8 cellular contexts compared by ENCODE assay signal in the genomic region with DNA sequence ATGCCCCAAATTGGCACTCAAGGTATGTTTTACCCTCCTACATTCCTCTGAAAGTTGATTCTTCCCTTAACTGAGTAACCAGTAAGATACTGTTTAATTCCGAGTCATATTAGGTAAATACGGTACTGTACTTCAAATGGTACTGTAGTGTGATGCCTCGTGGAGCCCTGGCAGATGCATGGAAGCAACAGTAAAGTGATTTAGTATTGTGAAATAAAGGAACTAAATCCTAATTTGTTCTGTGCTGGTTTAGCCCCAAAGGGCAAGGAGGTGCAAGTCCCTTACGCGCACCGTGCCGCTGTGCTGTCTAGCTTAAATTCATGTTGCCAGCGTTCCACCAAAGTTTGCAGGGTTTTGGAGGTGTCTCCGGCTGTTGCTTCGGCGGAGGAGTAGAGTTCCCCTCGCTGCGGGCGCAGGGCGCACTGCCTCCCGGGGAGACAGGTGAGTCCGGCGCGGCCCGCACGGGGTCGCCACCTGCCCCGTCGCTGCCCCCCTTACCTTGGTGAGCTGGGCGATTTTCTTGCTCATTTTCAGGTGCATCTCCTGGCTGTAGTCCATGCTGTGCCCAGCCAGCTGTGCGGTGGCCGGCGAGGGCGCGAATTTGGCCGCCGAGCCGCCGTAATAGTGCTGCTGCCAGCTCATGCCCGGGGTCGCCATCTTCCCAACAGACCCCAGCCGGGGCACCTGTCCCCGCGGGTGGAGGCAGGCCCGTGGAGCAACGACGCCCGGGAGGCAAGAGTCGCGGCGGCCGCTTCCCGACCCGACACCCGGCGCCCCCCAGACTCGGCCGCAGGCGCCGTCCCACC. TPM values are rescaled to one million over a fixed set of nuclear protein-coding genes. Genes with fewer than 3 reads are reported as not detected.
DNase-seq lines count a peak whose midpoint lies in the region; ATAC-seq and TF ChIP-seq lines count a peak whose summit lies in the region.

No MANE protein-coding gene starts in this region.

- H3K4me3 ChIP-seq in neural cell (ENCODE audit: low read length): peak overlapping the region; percentile 85
- peak overlapping the region; percentile 71 to 98 for H3K4me3 ChIP-seq in tibial artery

- peak overlapping the region; percentile 86 to 94 for H3K4me3 Mint-ChIP-seq in activated T-cell treated with anti-CD3 and anti-CD28 coated beads, Interleukin-2, amount 50 U/mL, for 72 hours

- no peaks in the 10 kb centered on the region for H3K9me2 ChIP-seq in neural cell (ENCODE audit: insufficient read depth, low read length)

- DNase-seq in NCI-H1436 (lab: John Stamatoyannopoulos, UW) (peak; percentile 9), NCI-H1436 treated with DMSO at 0.1 percent for 48 hours (lab: John Stamatoyannopoulos, UW) (no peak), NCI-H748 treated with DMSO at 0.1 percent for 48 hours (lab: John Stamatoyannopoulos, UW) (peak; percentile 29), fibroblast of gingiva (ENCODE audit: low read depth) (peak; percentile 2), tibial artery (peak; percentile 41 to 71)
- peak; percentile 65 to 70 for DNase-seq in activated T-cell treated with anti-CD3 and anti-CD28 coated beads, Interleukin-2, amount 50 U/mL, for 72 hours

- peak; percentile 70 for TF ChIP-seq CTCF in neural cell (IDR thresholded peaks at IDR 0.05; ENCODE audit: poor library complexity, severe bottlenecking)
- TF ChIP-seq CTCF in tibial artery (IDR thresholded peaks at IDR 0.05): peak in 1 of 2 experiments; percentile 5

- no peaks in the 10 kb centered on the region for H4K20me1 ChIP-seq in neural cell (ENCODE audit: insufficient read depth)

- intact Hi-C loops in tibial artery (cut with DNase I; ENCODE audit: low total_unique reads): no loop called here

- H3K4me1 ChIP-seq in tibial artery: peaks cover 0 to 28% (median 13%) of the 10 kb centered on the region in 4 donors

- no peaks in the 10 kb centered on the region for H3K27me3 ChIP-seq in neural cell (ENCODE audit: insufficient read depth, low read depth, low read length)
- no peaks in the 10 kb centered on the region for H3K27me3 ChIP-seq in tibial artery

- H3K36me3 ChIP-seq in neural cell (ENCODE audit: insufficient read depth, low read length) (no peaks in the 10 kb centered on the region), tibial artery (no peaks in the 10 kb centered on the region)

- peak overlapping the region; percentile 89 for H3K27ac Mint-ChIP-seq in activated T-cell treated with anti-CD3 and anti-CD28 coated beads, Interleukin-2, amount 50 U/mL, for 72 hours

- no peaks in the 10 kb centered on the region for H3K27me3 Mint-ChIP-seq in activated T-cell treated with anti-CD3 and anti-CD28 coated beads, Interleukin-2, amount 50 U/mL, for 72 hours (ENCODE audit: low read depth)

- TF ChIP-seq EP300 in neural cell (conservative IDR thresholded peaks at IDR 0.05; ENCODE audit: poor library complexity, severe bottlenecking): no peak

- peak overlapping the region; percentile 70 for H3K9ac ChIP-seq in neural cell (ENCODE audit: low read length)

- no peaks in the 10 kb centered on the region for H3K79me2 ChIP-seq in neural cell (replicated peaks; ENCODE audit: insufficient read depth, low read length)

- TF ChIP-seq RAD21 in neural cell (conservative IDR thresholded peaks at IDR 0.05): no peak

- peaks cover 1 to 6% of the 10 kb centered on the region in 2 donors for H3K36me3 Mint-ChIP-seq in activated T-cell treated with anti-CD3 and anti-CD28 coated beads, Interleukin-2, amount 50 U/mL, for 72 hours (ENCODE audit: insufficient read depth in 2 of 2)

- ATAC-seq in HG02973 (IDR thresholded peaks at IDR 0.05; ENCODE audit: unreplicated experiment): peak; percentile 36
- ATAC-seq in activated T-cell treated with anti-CD3 and anti-CD28 coated beads, Interleukin-2, amount 50 U/mL, for 72 hours (replicated peaks in 1 of 2): peak; percentile 37 to 50

- peak overlapping the region; percentile 22 for H2AFZ ChIP-seq in neural cell (ENCODE audit: low read depth, low read length)

- H3K4me2 ChIP-seq in neural cell (ENCODE audit: low read length): peak overlapping the region; percentile 63

- H3K4me1 Mint-ChIP-seq in activated T-cell treated with anti-CD3 and anti-CD28 coated beads, Interleukin-2, amount 50 U/mL, for 72 hours (ENCODE audit: low read depth): peaks cover 59% of the 10 kb centered on the region

- H3K9me3 ChIP-seq in neural cell (ENCODE audit: low read length) (peaks cover 2% of the 10 kb centered on the region), tibial artery (no peaks in the 10 kb centered on the region)

- peaks cover 2 to 3% of the 10 kb centered on the region in 2 donors for H3K9me3 Mint-ChIP-seq in activated T-cell treated with anti-CD3 and anti-CD28 coated beads, Interleukin-2, amount 50 U/mL, for 72 hours

- H3K27ac ChIP-seq in neural cell (ENCODE audit: low read length) (no peak overlapping the region), tibial artery (peak overlapping the region; percentile 80 to 87)

- H3F3A ChIP-seq in neural cell (ENCODE audit: insufficient read depth, low read length, poor library complexity, severe bottlenecking): no peaks in the 10 kb centered on the region

TF ChIP-seq in neural cell, 6 proteins besides CTCF, POLR2A, EP300 and RAD21:
- TF ChIP-seq SMC3 (conservative IDR thresholded peaks at IDR 0.05; ENCODE audit: poor library complexity) (no peak), EZH2 (IDR thresholded peaks at IDR 0.05; ENCODE audit: borderline replicate concordance, insufficient read depth, low read length, poor library complexity, severe bottlenecking) (no peak), MXI1 (conservative IDR thresholded peaks at IDR 0.05; ENCODE audit: poor library complexity, severe bottlenecking) (no peak), REST (IDR thresholded peaks at IDR 0.05; ENCODE audit: borderline replicate concordance) (peak; percentile 3), TAF1 (IDR thresholded peaks at IDR 0.05; ENCODE audit: low read depth) (no peak), POLR2AphosphoS5 (IDR thresholded peaks at IDR 0.05) (peak; percentile 27)

RNA-seq across cellular contexts. Expression of gene FAM184A, which starts 0.6 kb away (rescaled TPM):
- 10 to 100 TPM; 18.4 to 18.5 TPM for total RNA-seq in activated T-cell treated with anti-CD3 and anti-CD28 coated beads, Interleukin-2, amount 50 U/mL, for 72 hours
- 41.9 and 47.5 TPM in 2 replicates for polyA plus RNA-seq in neural cell
- 56.5 and 61.8 TPM in 2 replicates for polyA minus RNA-seq in neural cell
